24 cellular contexts compared by ENCODE assay signal in the genomic region with DNA sequence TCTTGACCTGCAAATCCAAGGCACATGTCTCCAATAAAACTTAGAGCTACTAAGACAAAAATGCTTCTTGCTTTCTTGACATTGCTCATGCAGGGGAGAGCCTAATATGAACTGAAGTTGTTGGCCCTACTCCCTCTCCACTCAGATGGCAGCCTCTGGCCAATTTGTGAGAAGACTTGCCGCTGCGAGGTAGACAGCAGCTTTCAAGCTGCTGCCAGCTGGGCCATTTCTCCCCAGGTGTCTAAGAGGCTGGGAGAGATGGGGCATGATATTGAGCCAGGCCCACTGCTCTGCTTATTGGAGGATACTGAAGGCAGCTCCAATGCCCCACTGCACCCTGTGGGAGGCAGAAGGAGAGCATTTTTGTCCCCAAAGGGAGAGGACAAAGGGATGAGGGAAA.
"Had no signal": no experiment of that assay in that cellular context is flagged by ENCODE, and none has a peak within 500 bp of the region (broad histone marks: within the 10 kb centered on the region; RNA-seq: fewer than 3 reads in every experiment).

No MANE protein-coding gene starts in this region.

- ATAC-seq: activated CD8-positive, alpha-beta T cell treated with anti-CD3 and anti-CD28 coated beads for 36 hours; activated T-cell treated with anti-CD3 and anti-CD28 coated beads, Interleukin-2, amount 50 U/mL, for 4 hours; activated T-helper 17 cell treated with anti-CD3 and anti-CD28 coated beads, Interleukin-2, amount 50 U/mL, for 72 hours; esophagus mucosa; foreskin keratinocyte; heart left ventricle; naive thymus-derived CD8-positive, alpha-beta T cell; right cardiac atrium had no signal

- DNase-seq: activated B cell treated with CpG ODN at 0.5 μM for 24 hours; activated CD4-positive, alpha-beta T cell treated with anti-CD3 and anti-CD28 coated beads, Interleukin-2, amount 50 U/mL, for 1 hour; activated CD8-positive, alpha-beta T cell treated with anti-CD3 and anti-CD28 coated beads for 36 hours; activated gamma-delta T cell treated with Interleukin-2 at 50 U/mL for 16 hours; activated naive CD4-positive, alpha-beta T cell treated with anti-CD3 and anti-CD28 coated beads, Interleukin-2, amount 50 U/mL, for 16 hours; activated T-cell treated with anti-CD3 and anti-CD28 coated beads, Interleukin-2, amount 50 U/mL, for 4 hours; amniotic stem cell; brain microvascular endothelial cell; endodermal cell; foreskin keratinocyte; heart left ventricle; hypothalamus; naive thymus-derived CD8-positive, alpha-beta T cell; occipital lobe; right cardiac atrium; stimulated activated CD4-positive, alpha-beta T cell treated with anti-CD3 and anti-CD28 coated beads, Interleukin-15, amount 100 ng/mL, for 24 hours; stimulated activated CD4-positive, alpha-beta T cell treated with anti-CD3 and anti-CD28 coated beads, Interleukin-2, amount 100 ng/mL, for 24 hours; stimulated activated naive B cell treated with anti-CD40 and anti-IgM and Interleukin-4, amounts not matched to agents 10 μg/mL and 1 μg/mL and 100 μg/mL, for 72 hours; stomach; thyroid gland; upper lobe of left lung had no signal

- H3K4me3 ChIP-seq: heart left ventricle, stomach, thyroid gland, upper lobe of left lung, vagina had no signal
